ENCODE assay signal across 1 cellular context in the genomic region with DNA sequence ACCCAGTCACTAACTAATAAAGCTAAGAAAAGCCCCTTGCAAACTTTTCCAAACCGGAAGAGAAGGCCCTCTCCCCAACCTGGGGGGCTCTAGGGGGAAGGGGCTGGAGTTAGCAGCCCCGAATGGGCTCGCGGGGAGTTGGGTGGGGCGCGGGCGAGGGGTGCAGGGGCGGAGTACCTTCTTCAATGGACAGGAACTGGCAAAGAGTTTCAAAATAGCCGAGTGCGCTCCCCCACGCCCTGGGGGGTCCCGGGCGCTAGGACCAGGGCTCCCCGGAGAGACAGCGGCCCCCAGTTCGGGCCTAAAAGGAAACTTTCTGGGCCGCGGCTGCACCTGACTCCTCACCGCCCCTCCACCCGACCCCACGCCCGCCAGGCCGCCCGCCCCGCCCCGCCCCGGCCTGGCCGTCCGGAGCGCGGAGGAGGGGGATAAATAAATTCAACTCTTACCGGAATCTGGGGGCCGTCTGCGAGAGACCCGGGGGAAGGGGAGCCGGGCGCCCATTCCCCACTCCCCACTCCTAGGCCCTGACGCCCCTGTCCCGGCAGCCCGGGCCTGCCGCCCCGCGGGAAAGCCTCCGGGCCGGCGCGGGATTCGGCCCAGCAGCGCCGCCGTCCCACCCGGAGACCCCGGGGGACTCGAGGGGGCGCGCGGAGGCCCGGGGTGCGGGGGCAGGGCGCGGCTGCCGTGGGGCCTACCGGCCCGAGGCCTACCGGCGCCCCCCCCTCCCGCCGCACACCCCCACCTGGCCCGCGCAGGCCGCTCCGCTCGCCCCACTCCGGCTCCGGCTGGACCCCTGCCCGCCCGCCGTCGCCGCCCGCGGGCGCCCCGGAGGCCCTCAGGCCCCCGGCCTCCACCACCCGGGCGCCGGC.
TF ChIP-seq lines count a peak whose summit lies in the region.

No MANE protein-coding gene starts in this region.

TF ChIP-seq in H1, 55 proteins besides CTCF, POLR2A, EP300 and RAD21:
- TF ChIP-seq JUN (IDR thresholded peaks at IDR 0.05; ENCODE audit: low read depth, low read length) (no peak), SIRT6 (IDR thresholded peaks at IDR 0.05; ENCODE audit: low read length) (no peak), BRCA1 (IDR thresholded peaks at IDR 0.05; ENCODE audit: low read depth, low read length) (no peak), SIX5 (IDR thresholded peaks at IDR 0.05; ENCODE audit: low read depth, low read length) (no peak), TEAD4 (IDR thresholded peaks at IDR 0.05; ENCODE audit: low read depth, low read length) (no peak), SUZ12 (IDR thresholded peaks at IDR 0.05; ENCODE audit: low read length) (no peak), CEBPB (IDR thresholded peaks at IDR 0.05; ENCODE audit: low read depth, low read length) (no peak), HDAC6 (IDR thresholded peaks at IDR 0.05; ENCODE audit: low read depth, low read length) (no peak)
